ENCODE assay signal across 12 cellular contexts in the genomic region with DNA sequence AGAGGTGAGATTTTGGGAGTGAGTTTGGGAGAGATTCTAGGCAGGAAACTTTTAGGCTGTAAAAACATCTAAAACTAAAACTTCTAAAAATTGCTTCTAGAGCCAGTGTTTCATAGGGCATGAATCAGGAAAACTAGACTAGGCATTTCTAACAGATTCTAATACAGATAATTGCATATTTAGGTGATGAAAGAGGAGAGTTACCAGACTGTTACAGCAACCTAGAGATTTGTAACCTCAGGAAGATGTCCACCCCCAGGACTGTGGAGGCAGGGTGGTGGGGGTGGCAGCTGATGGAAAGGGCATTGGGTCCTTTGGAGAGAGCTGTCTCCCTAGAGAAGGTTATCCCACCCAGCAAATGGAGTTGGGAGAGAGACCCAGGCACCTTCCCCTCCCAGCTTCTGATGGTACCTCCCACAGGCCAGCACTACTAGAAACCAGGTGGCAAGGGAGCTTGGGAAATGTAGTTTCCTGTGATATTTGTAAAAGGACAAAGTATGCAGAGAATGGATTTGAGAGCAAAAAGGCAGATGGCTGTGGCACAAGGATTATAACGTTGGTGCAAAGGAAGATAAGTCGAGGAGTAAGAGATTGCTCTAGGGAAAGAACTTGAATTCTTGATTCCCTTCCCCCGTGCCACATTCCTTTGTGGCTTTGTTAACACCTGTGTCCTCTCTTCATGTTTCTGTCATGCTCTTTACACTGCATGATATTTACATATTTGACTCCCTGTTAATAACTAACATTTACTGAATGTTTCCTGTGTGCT.
DNase-seq lines count a peak whose midpoint lies in the region; ATAC-seq and TF ChIP-seq lines count a peak whose summit lies in the region.
"Had no signal": no experiment of that assay in that cellular context is flagged by ENCODE, and none has a peak within 500 bp of the region (broad histone marks: within the 10 kb centered on the region; RNA-seq: fewer than 3 reads in every experiment).

No MANE protein-coding gene starts in this region.

- no peak for TF ChIP-seq POLR2A in lower leg skin (IDR thresholded peaks at IDR 0.05)

- H3K4me3 ChIP-seq in lower leg skin (ENCODE audit: low read depth, poor library complexity, severe bottlenecking), result no peak overlapping the region

- peak; percentile 7 for DNase-seq in COLO668 (lab: John Stamatoyannopoulos, UW; ENCODE audit: unreplicated experiment)
- peak; percentile 33 for DNase-seq in dermis blood vessel endothelial cell
- no peak for DNase-seq in nucleus accumbens (lab: John Stamatoyannopoulos, UW)
- no peak for DNase-seq in middle frontal gyrus (ENCODE audit: extremely low spot score, low spot score)
- DNase-seq in globus pallidus (ENCODE audit: low spot score), result no peak
- DNase-seq in lower leg skin (ENCODE audit: low spot score in 2 of 2), result no peak
- DNase-seq: activated naive CD4-positive, alpha-beta T cell treated with anti-CD3 and anti-CD28 coated beads for 36 hours; NCI-H2171; T-helper 9 cell had no signal

- ATAC-seq in GM19463 (IDR thresholded peaks at IDR 0.05; ENCODE audit: unreplicated experiment), result peak; percentile 56
- ATAC-seq in HG03460 (IDR thresholded peaks at IDR 0.05; ENCODE audit: unreplicated experiment), result peak; percentile 60
- ATAC-seq: foreskin keratinocyte had no signal

- 79 to 88% methylated on average over 3 of the region's 3 CpGs for WGBS in lower leg skin, 2 donors

- intact Hi-C loops in lower leg skin (cut with DNase I; ENCODE audit: low total_unique reads), result no loop called here

- no peak for TF ChIP-seq CTCF in lower leg skin (IDR thresholded peaks at IDR 0.05)

Comparison
In these comparisons a context has a peak if more than half of its experiments do, and no peak if none do; other contexts are left out.
1. DNase-seq: peak in COLO668 (single experiment) and dermis blood vessel endothelial cell (single experiment); none in nucleus accumbens (0 of 56), middle frontal gyrus (single experiment), globus pallidus (single experiment) and lower leg skin (0 of 2).